In the genomic region with DNA sequence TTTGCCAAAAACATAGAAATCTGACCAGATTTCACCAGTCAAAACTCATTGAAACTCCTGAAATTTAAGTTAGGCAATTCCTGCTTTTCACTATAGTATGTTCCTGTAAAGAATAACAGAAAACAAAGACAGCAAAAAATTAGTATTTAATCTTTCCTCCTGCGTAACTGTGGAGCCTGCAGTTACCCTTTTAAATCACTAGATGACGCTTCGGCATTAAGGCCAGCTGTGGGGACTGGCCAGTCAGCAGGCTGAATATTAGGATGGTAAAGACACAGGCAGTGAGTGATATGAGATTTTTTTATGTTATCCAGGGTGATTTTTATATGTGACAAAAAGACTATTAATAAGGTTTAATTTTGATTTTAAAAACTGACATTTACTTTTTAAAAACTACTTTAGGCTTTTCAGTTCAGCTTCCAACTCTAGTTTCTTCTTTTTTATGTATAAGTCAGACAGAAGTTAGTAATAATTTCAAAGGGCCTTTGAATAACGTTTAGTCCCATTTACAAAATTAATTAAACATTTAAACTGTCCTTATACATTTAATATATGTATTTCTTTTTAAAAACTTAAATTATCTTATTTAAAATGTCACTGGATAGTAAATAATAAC, we compare ENCODE assay signal across 8 cellular contexts.
DNase-seq lines count a peak whose midpoint lies in the region; ATAC-seq and TF ChIP-seq lines count a peak whose summit lies in the region.

No MANE protein-coding gene starts in this region.

- ATAC-seq in GM18517 (IDR thresholded peaks at IDR 0.05; ENCODE audit: unreplicated experiment) (peak; percentile 55), HG03378 (IDR thresholded peaks at IDR 0.05; ENCODE audit: unreplicated experiment) (peak; percentile 57)

- no peaks in the 10 kb centered on the region for H3K79me2 ChIP-seq in PC-9 (ENCODE audit: low read depth)

- no peaks in the 10 kb centered on the region; the same call in 1 of the 2 replicates for H4K20me1 ChIP-seq in PC-9 (ENCODE audit: insufficient read depth)

- intact Hi-C loops in PC-9 (cut with micrococcal nuclease; ENCODE audit: unreplicated experiment), result loop anchor here (1.0 to 5.0 kb wide), 3 partner anchors 344 to 503 kb away; no protein-coding TSS in a partner anchor

- POLR2A ChIA-PET in PC-9 (lab: Charles Lee; ENCODE audit: unreplicated experiment), result interaction anchor here (0.6 kb wide), 1 partner anchor 167 kb away, joined by 6 read pairs; no protein-coding TSS in a partner anchor

- no peak overlapping the region for H3K4me3 ChIP-seq in PC-9

- no peak overlapping the region for H3K4me2 ChIP-seq in PC-9

- H3K27ac Mint-ChIP-seq in endothelial cell (ENCODE audit: unreplicated experiment) (no peak overlapping the region), nephron progenitor cell (no peak overlapping the region)
- no peak overlapping the region for H3K27ac Mint-ChIP-seq in activated naive CD4-positive, alpha-beta T cell treated with anti-CD3 and anti-CD28 coated beads, Interleukin-2, amount 10 ng/mL, durations not matched to agents 7 days and 5 days

- H3K27me3 ChIP-seq in PC-9 (ENCODE audit: insufficient read depth, low read depth), result no peaks in the 10 kb centered on the region

- no peaks in the 10 kb centered on the region for H3K4me1 Mint-ChIP-seq in endothelial cell (ENCODE audit: unreplicated experiment)
- peaks cover 15% of the 10 kb centered on the region for H3K4me1 Mint-ChIP-seq in nephron progenitor cell
- H3K4me1 Mint-ChIP-seq in activated naive CD4-positive, alpha-beta T cell treated with anti-CD3 and anti-CD28 coated beads, Interleukin-2, amount 10 ng/mL, durations not matched to agents 7 days and 5 days, result no peaks in the 10 kb centered on the region

- H3K27ac ChIP-seq in PC-9, result no peak overlapping the region

- H3K4me1 ChIP-seq in PC-9 (replicated peaks; ENCODE audit: insufficient read depth), result no peaks in the 10 kb centered on the region

- no peak overlapping the region for H3K4me3 Mint-ChIP-seq in endothelial cell (ENCODE audit: unreplicated experiment)
- no peak overlapping the region for H3K4me3 Mint-ChIP-seq in nephron progenitor cell
- H3K4me3 Mint-ChIP-seq in activated naive CD4-positive, alpha-beta T cell treated with anti-CD3 and anti-CD28 coated beads, Interleukin-2, amount 10 ng/mL, durations not matched to agents 7 days and 5 days, result no peak overlapping the region

- no peaks in the 10 kb centered on the region for H3K36me3 ChIP-seq in PC-9 (ENCODE audit: low read depth)

- no peak overlapping the region for H2AFZ ChIP-seq in PC-9

- H3F3A ChIP-seq in PC-9 (ENCODE audit: insufficient read depth, low read depth), result no peaks in the 10 kb centered on the region

- DNase-seq in AML-193 (lab: John Stamatoyannopoulos, UW) (peak; percentile 46 to 53), PC-9 (peak in 1 of 2 experiments; percentile 28), endothelial cell (ENCODE audit: low spot score) (peak; percentile 33), nephron progenitor cell (peak; percentile 23), OCI-M2 (lab: John Stamatoyannopoulos, UW; ENCODE audit: unreplicated experiment) (no peak)
- no peak for DNase-seq in activated naive CD4-positive, alpha-beta T cell treated with anti-CD3 and anti-CD28 coated beads, Interleukin-2, amount 10 ng/mL, durations not matched to agents 7 days and 5 days

- CTCF ChIA-PET in PC-9 (lab: Charles Lee), result interaction anchor here (0.6 kb wide), 1 partner anchor 316 kb away, joined by 5 read pairs; no protein-coding TSS in a partner anchor
- CTCF ChIA-PET in activated naive CD4-positive, alpha-beta T cell treated with anti-CD3 and anti-CD28 coated beads, Interleukin-2, amount 10 ng/mL, durations not matched to agents 7 days and 5 days (lab: Charles Lee), result no interaction called here

- TF ChIP-seq CTCF in PC-9 (conservative IDR thresholded peaks at IDR 0.05), result peak; percentile 91
- TF ChIP-seq CTCF in endothelial cell (IDR thresholded peaks at IDR 0.05; ENCODE audit: unreplicated experiment), result peak; percentile 81
- peak; percentile 96 for TF ChIP-seq CTCF in nephron progenitor cell (IDR thresholded peaks at IDR 0.05)

- H3K9me2 ChIP-seq in PC-9 (ENCODE audit: insufficient read depth), result no peaks in the 10 kb centered on the region

- H3K9me3 ChIP-seq in PC-9 (ENCODE audit: insufficient read depth, low read depth), result no peaks in the 10 kb centered on the region

- no peaks in the 10 kb centered on the region for H3K36me3 Mint-ChIP-seq in endothelial cell (ENCODE audit: low read depth, unreplicated experiment)
- H3K36me3 Mint-ChIP-seq in nephron progenitor cell (ENCODE audit: low read depth), result no peaks in the 10 kb centered on the region
- no peaks in the 10 kb centered on the region for H3K36me3 Mint-ChIP-seq in activated naive CD4-positive, alpha-beta T cell treated with anti-CD3 and anti-CD28 coated beads, Interleukin-2, amount 10 ng/mL, durations not matched to agents 7 days and 5 days

- BruUV-seq in PC-9 (replicated peaks; lab: Mats Ljungman, UMichigan), result no TSS peak

- H3K27me3 Mint-ChIP-seq in endothelial cell (ENCODE audit: unreplicated experiment) (peaks cover 2% of the 10 kb centered on the region), nephron progenitor cell (ENCODE audit: low read depth, poor library complexity) (no peaks in the 10 kb centered on the region)
- peaks cover 3% of the 10 kb centered on the region for H3K27me3 Mint-ChIP-seq in activated naive CD4-positive, alpha-beta T cell treated with anti-CD3 and anti-CD28 coated beads, Interleukin-2, amount 10 ng/mL, durations not matched to agents 7 days and 5 days

- H3K9me3 Mint-ChIP-seq in endothelial cell (ENCODE audit: unreplicated experiment) (no peaks in the 10 kb centered on the region), nephron progenitor cell (no peaks in the 10 kb centered on the region)
- no peaks in the 10 kb centered on the region for H3K9me3 Mint-ChIP-seq in activated naive CD4-positive, alpha-beta T cell treated with anti-CD3 and anti-CD28 coated beads, Interleukin-2, amount 10 ng/mL, durations not matched to agents 7 days and 5 days

Comparison
In these comparisons a context has a peak if more than half of its experiments do, and no peak if none do; other contexts are left out.
1. DNase-seq: peak in AML-193 (2 of 2), endothelial cell (single experiment) and nephron progenitor cell (single experiment); none in activated naive CD4-positive, alpha-beta T cell treated with anti-CD3 and anti-CD28 coated beads, Interleukin-2, amount 10 ng/mL, durations not matched to agents 7 days and 5 days (single experiment) and OCI-M2 (single experiment).
2. Peak in every context shown above with its lines, with median percentiles within 50 percentile points of each other: CTCF ChIP-seq.